In genomic region chr7:2807455-2807845, GRCh38 we compare ENCODE assay signal across 25 cellular contexts. TPM values are rescaled to one million over a fixed set of nuclear protein-coding genes. Genes with fewer than 3 reads are reported as not detected.
DNase-seq lines count a peak whose midpoint lies in the region; ATAC-seq and TF ChIP-seq lines count a peak whose summit lies in the region.
"Had no signal": no experiment of that assay in that cellular context is flagged by ENCODE, and none has a peak within 500 bp of the region (broad histone marks: within the 10 kb centered on the region; RNA-seq: fewer than 3 reads in every experiment).

No MANE protein-coding gene starts in this region.

- peak overlapping the region in 2 of 5 donors; percentile 28 to 36 for H3K9ac ChIP-seq in subcutaneous abdominal adipose tissue (ENCODE audit: low read length in 5 of 5)

- H3K4me3 ChIP-seq in Panc1 (ENCODE audit: low read depth in 2 of 2, low read length in 2 of 2), result peak overlapping the region; percentile 4 to 32; a peak in 3 of 4 replicates
- H3K4me3 ChIP-seq in fibroblast of villous mesenchyme (ENCODE audit: low read depth, low read length), result no peak overlapping the region
- peak overlapping the region in 3 of 5 donors; percentile 1 to 65 (median 45) for H3K4me3 ChIP-seq in subcutaneous abdominal adipose tissue (ENCODE audit: low read depth in 1 of 5, low read length in 5 of 5)
- H3K4me3 ChIP-seq in CD4-positive, alpha-beta memory T cell (ENCODE audit: low read length in 2 of 2), result no peak overlapping the region
- H3K4me3 ChIP-seq: breast epithelium, skin epidermis, transverse colon had no signal

- TF ChIP-seq CTCF in Panc1 (IDR thresholded peaks at IDR 0.05) (no peak), fibroblast of villous mesenchyme (IDR thresholded peaks at IDR 0.05; ENCODE audit: insufficient read depth, low read depth, low read length) (no peak)

- in situ Hi-C loops in Panc1 (cut with HindIII; ENCODE audit: low pct_unique_long_range_greater_than_20kb, low sequenced_read_pairs), result no loop called here

- H3K9me3 ChIP-seq in Panc1 (ENCODE audit: control insufficient read depth, insufficient read depth, low read depth, low read length), result no peaks in the 10 kb centered on the region
- no peaks in the 10 kb centered on the region for H3K9me3 ChIP-seq in subcutaneous abdominal adipose tissue (ENCODE audit: control insufficient read depth in 5 of 5, low read length in 5 of 5)
- no peaks in the 10 kb centered on the region for H3K9me3 ChIP-seq in CD4-positive, alpha-beta memory T cell (ENCODE audit: control insufficient read depth in 1 of 2, low read length in 2 of 2)
- H3K9me3 ChIP-seq: breast epithelium, transverse colon had no signal

- POLR2A ChIA-PET in Panc1 (lab: Charles Lee), result interaction anchor here (0.7 kb wide), 1 partner anchor 979 kb away, joined by 7 read pairs; no protein-coding TSS in a partner anchor
- POLR2A ChIA-PET in CD4-positive, alpha-beta memory T cell (lab: Charles Lee; ENCODE audit: partially characterized antibody), result no interaction called here

- BruUV-seq in Panc1 (replicated peaks; lab: Mats Ljungman, UMichigan), result no TSS peak

- no peak for ATAC-seq in Panc1
- no peak for ATAC-seq in HG02840 (IDR thresholded peaks at IDR 0.05; ENCODE audit: low FRiP score, unreplicated experiment)
- ATAC-seq: left cardiac atrium had no signal

- H3K4me3 Mint-ChIP-seq in CD4-positive, alpha-beta memory T cell, result no peak overlapping the region
- H3K4me3 Mint-ChIP-seq: activated T-cell treated with anti-CD3 and anti-CD28 coated beads, Interleukin-2, amount 50 U/mL, for 72 hours; memory B cell had no signal

- H3K9me3 Mint-ChIP-seq in CD4-positive, alpha-beta memory T cell, result no peaks in the 10 kb centered on the region
- H3K9me3 Mint-ChIP-seq: activated T-cell treated with anti-CD3 and anti-CD28 coated beads, Interleukin-2, amount 50 U/mL, for 72 hours; memory B cell had no signal

- DNase-seq in GM03348 (ENCODE audit: low spot score), result peak; percentile 18
- DNase-seq in Panc1 (ENCODE audit: low read depth, low spot score), result no peak
- DNase-seq in fibroblast of villous mesenchyme (ENCODE audit: low read depth), result peak; percentile 58
- DNase-seq in midbrain (lab: John Stamatoyannopoulos, UW), result no peak
- no peak for DNase-seq in CD4-positive, alpha-beta memory T cell
- DNase-seq: activated CD4-positive, alpha-beta T cell treated with anti-CD3 and anti-CD28 coated beads, Interleukin-2, amount 50 U/mL, for 4 hours; activated CD4-positive, CD25-positive, alpha-beta regulatory T cell; activated naive CD4-positive, alpha-beta T cell treated with Interleukin-2 at 50 U/mL for 16 hours; activated T-cell treated with anti-CD3 and anti-CD28 coated beads, Interleukin-2, amount 50 U/mL, for 72 hours; effector CD8-positive, alpha-beta T cell; foreskin keratinocyte; hippocampal formation; left cardiac atrium; NCI-H1105 treated with DMSO at 0.1 percent for 48 hours; NCI-H2081; NCI-H2227 treated with DMSO at 0.1 percent for 48 hours; NCI-H69; stimulated activated CD4-positive, alpha-beta T cell treated with anti-CD3 and anti-CD28 coated beads, Interleukin-1b, Interleukin-23, amount 100 ng/mL, for 48 hours; stimulated activated CD8-positive, alpha-beta memory T cell treated with anti-CD3 and anti-CD28 coated beads, Interleukin-4, amount 100 ng/mL, for 48 hours; transverse colon had no signal

- H3K4me1 ChIP-seq in Panc1 (ENCODE audit: control insufficient read depth, insufficient read depth, low read length), result peaks cover 84% of the 10 kb centered on the region
- peaks cover 5 to 64% (median 50%) of the 10 kb centered on the region in 5 donors for H3K4me1 ChIP-seq in subcutaneous abdominal adipose tissue (ENCODE audit: control insufficient read depth in 5 of 5, insufficient read depth in 5 of 5, low read length in 5 of 5)
- peaks cover 7% of the 10 kb centered on the region for H3K4me1 ChIP-seq in CD4-positive, alpha-beta memory T cell (ENCODE audit: insufficient read depth, low read length)

- H3K27me3 ChIP-seq in Panc1 (ENCODE audit: control insufficient read depth, insufficient read depth, low read length) (no peaks in the 10 kb centered on the region), subcutaneous abdominal adipose tissue (ENCODE audit: control insufficient read depth in 5 of 5, insufficient read depth in 4 of 5, low read length in 5 of 5) (no peaks in the 10 kb centered on the region)
- no peaks in the 10 kb centered on the region for H3K27me3 ChIP-seq in CD4-positive, alpha-beta memory T cell (ENCODE audit: insufficient read depth, low read length)
- H3K27me3 ChIP-seq: breast epithelium, foreskin keratinocyte, transverse colon had no signal

- intact Hi-C loops in Panc1 (cut with micrococcal nuclease; ENCODE audit: unreplicated experiment), result no loop called here
- intact Hi-C loops in CD4-positive, alpha-beta memory T cell (cut with micrococcal nuclease), result no loop called here

- H3K27ac ChIP-seq in Panc1 (ENCODE audit: low read length) (peak overlapping the region; percentile 99), subcutaneous abdominal adipose tissue (ENCODE audit: low read depth, low read length) (peak overlapping the region; percentile 15)
- no peak overlapping the region for H3K27ac ChIP-seq in CD4-positive, alpha-beta memory T cell (ENCODE audit: low read depth, low read length)
- H3K27ac ChIP-seq: foreskin keratinocyte, skin epidermis, transverse colon had no signal

- H3K27ac Mint-ChIP-seq in CD4-positive, alpha-beta memory T cell, result no peak overlapping the region
- H3K27ac Mint-ChIP-seq: activated T-cell treated with anti-CD3 and anti-CD28 coated beads, Interleukin-2, amount 50 U/mL, for 72 hours; memory B cell had no signal

- no peaks in the 10 kb centered on the region for H3K36me3 Mint-ChIP-seq in CD4-positive, alpha-beta memory T cell

- H3K36me3 ChIP-seq in Panc1 (ENCODE audit: control insufficient read depth, insufficient read depth, low read length), result no peaks in the 10 kb centered on the region
- H3K36me3 ChIP-seq in subcutaneous abdominal adipose tissue (ENCODE audit: control insufficient read depth in 5 of 5, insufficient read depth in 5 of 5, low read length in 5 of 5), result no peaks in the 10 kb centered on the region
- H3K36me3 ChIP-seq in CD4-positive, alpha-beta memory T cell (ENCODE audit: insufficient read depth, low read length), result no peaks in the 10 kb centered on the region
- H3K36me3 ChIP-seq: breast epithelium, transverse colon had no signal

- H3K4me1 Mint-ChIP-seq in CD4-positive, alpha-beta memory T cell, result peaks cover 2 to 27% (median 9%) of the 10 kb centered on the region in 4 donors

- no peaks in the 10 kb centered on the region for H3K27me3 Mint-ChIP-seq in CD4-positive, alpha-beta memory T cell
- H3K27me3 Mint-ChIP-seq: memory B cell had no signal

- CTCF ChIA-PET in Panc1 (lab: Charles Lee), result interaction anchor here (0.5 to 0.8 kb wide), 2 partner anchors 80 to 97 kb away, joined by 3 read pairs; no protein-coding TSS in a partner anchor
- CTCF ChIA-PET in CD4-positive, alpha-beta memory T cell (lab: Charles Lee; ENCODE audit: partially characterized antibody), result no interaction called here

RNA-seq across cellular contexts. Expression of gene GNA12, which starts 36.7 kb away (rescaled TPM):
- total RNA-seq in Panc1 (2021; ENCODE audit: unreplicated experiment), result 139 TPM
- 170 TPM for polyA plus RNA-seq in Panc1 (2012; ENCODE audit: insufficient read length)
- 41.9 and 46.2 TPM in 2 replicates for total RNA-seq in fibroblast of villous mesenchyme
- total RNA-seq in CD4-positive, alpha-beta memory T cell, result 10 to 100 TPM; 14.9 to 16.6 TPM
- polyA plus RNA-seq in CD4-positive, alpha-beta memory T cell, result 10 to 100 TPM in 1 of 2 donors, 1 to 10 TPM in 1; 4.4 to 10.2 TPM

Comparison
In these comparisons a context has a peak if more than half of its experiments do, and no peak if none do; other contexts are left out.
1. DNase-seq: peak in GM03348 (single experiment) and fibroblast of villous mesenchyme (single experiment); none in Panc1 (single experiment), midbrain (single experiment) and CD4-positive, alpha-beta memory T cell (0 of 5).
2. H3K4me3 ChIP-seq: peak in Panc1 (2 of 2) and subcutaneous abdominal adipose tissue (3 of 5); none in fibroblast of villous mesenchyme (single experiment) and CD4-positive, alpha-beta memory T cell (0 of 2).